ENCODE assay signal across 1 cellular context in the genomic region with DNA sequence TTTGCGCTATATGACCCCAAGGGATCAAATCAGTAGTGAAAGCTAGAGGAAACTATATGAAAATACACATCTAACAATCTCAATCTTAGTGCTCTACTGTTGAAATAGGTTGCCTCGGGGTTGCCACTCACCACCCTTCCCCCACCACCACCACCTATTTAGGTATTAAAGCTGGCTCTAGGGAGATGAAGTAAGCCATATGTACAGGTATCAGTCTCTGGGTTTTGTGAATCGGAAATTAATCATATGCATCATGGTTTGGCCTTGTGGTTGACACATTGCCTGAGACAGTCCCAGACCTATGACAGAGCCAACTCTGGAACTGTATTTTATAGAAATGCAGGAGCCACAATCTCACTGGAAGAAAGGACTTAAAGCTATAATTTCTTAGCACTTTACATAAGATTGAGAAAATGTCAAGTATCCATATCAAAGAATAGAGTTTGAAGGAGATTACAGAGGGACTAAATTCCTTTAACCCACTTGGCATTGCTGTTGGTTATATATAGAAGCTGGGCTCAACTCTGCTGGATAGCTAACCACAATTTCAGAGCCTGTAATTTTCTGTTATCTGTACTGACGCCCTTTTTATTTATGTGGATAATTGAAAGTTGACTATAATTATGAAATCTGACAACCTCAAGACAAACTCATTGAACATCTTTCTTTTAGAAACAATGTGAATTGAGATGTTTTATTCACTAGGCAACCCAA.
TF ChIP-seq lines count a peak whose summit lies in the region.

No MANE protein-coding gene starts in this region.

TF ChIP-seq in SK-N-SH, 30 proteins besides CTCF, POLR2A, EP300 and RAD21 (continued from another document):
- TF ChIP-seq, protein P1, sequence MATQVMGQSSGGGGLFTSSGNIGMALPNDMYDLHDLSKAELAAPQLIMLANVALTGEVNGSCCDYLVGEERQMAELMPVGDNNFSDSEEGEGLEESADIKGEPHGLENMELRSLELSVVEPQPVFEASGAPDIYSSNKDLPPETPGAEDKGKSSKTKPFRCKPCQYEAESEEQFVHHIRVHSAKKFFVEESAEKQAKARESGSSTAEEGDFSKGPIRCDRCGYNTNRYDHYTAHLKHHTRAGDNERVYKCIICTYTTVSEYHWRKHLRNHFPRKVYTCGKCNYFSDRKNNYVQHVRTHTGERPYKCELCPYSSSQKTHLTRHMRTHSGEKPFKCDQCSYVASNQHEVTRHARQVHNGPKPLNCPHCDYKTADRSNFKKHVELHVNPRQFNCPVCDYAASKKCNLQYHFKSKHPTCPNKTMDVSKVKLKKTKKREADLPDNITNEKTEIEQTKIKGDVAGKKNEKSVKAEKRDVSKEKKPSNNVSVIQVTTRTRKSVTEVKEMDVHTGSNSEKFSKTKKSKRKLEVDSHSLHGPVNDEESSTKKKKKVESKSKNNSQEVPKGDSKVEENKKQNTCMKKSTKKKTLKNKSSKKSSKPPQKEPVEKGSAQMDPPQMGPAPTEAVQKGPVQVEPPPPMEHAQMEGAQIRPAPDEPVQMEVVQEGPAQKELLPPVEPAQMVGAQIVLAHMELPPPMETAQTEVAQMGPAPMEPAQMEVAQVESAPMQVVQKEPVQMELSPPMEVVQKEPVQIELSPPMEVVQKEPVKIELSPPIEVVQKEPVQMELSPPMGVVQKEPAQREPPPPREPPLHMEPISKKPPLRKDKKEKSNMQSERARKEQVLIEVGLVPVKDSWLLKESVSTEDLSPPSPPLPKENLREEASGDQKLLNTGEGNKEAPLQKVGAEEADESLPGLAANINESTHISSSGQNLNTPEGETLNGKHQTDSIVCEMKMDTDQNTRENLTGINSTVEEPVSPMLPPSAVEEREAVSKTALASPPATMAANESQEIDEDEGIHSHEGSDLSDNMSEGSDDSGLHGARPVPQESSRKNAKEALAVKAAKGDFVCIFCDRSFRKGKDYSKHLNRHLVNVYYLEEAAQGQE (IDR thresholded peaks at IDR 0.05; ENCODE audit: low read depth, low read length) = no peak
- TF ChIP-seq NRF1 (IDR thresholded peaks at IDR 0.05; ENCODE audit: low read depth, low read length) = no peak
- TF ChIP-seq SMC3 (IDR thresholded peaks at IDR 0.05; ENCODE audit: low read depth, low read length) = no peak
- TF ChIP-seq, protein P2, sequence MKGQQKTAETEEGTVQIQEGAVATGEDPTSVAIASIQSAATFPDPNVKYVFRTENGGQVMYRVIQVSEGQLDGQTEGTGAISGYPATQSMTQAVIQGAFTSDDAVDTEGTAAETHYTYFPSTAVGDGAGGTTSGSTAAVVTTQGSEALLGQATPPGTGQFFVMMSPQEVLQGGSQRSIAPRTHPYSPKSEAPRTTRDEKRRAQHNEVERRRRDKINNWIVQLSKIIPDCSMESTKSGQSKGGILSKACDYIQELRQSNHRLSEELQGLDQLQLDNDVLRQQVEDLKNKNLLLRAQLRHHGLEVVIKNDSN (IDR thresholded peaks at IDR 0.05; ENCODE audit: borderline replicate concordance, low read depth) = no peak
- TF ChIP-seq TCF12 (IDR thresholded peaks at IDR 0.05) = no peak
- no peak for TF ChIP-seq GABPA (IDR thresholded peaks at IDR 0.05; ENCODE audit: low read depth)
- no peak for TF ChIP-seq POLR2AphosphoS5 (IDR thresholded peaks at IDR 0.05; ENCODE audit: low read depth, low read length)
